8 cellular contexts compared by ENCODE assay signal in genomic region chr9:107340920-107341632, GRCh38. TPM values are rescaled to one million over a fixed set of nuclear protein-coding genes. Genes with fewer than 3 reads are reported as not detected.
DNase-seq lines count a peak whose midpoint lies in the region; ATAC-seq and TF ChIP-seq lines count a peak whose summit lies in the region.

No MANE protein-coding gene starts in this region.

- H3K79me2 ChIP-seq in DND-41 (ENCODE audit: insufficient read depth, low read length) = no peaks in the 10 kb centered on the region

- no peak overlapping the region for H3K9ac ChIP-seq in DND-41 (ENCODE audit: low read depth, low read length)

- H3K27ac ChIP-seq in DND-41 (ENCODE audit: low read length) (no peak overlapping the region), Peyer's patch (peak overlapping the region in 1 of 4 donors; percentile 21), thoracic aorta (no peak overlapping the region)

- H3K27me3 ChIP-seq in DND-41 (ENCODE audit: insufficient read depth, low read length, poor library complexity) (no peaks in the 10 kb centered on the region), Peyer's patch (no peaks in the 10 kb centered on the region), thoracic aorta (replicated peaks; ENCODE audit: insufficient read depth) (no peaks in the 10 kb centered on the region)

- H3K9me3 ChIP-seq in DND-41 (ENCODE audit: insufficient read depth, low read length, severe bottlenecking) (no peaks in the 10 kb centered on the region), Peyer's patch (no peaks in the 10 kb centered on the region), thoracic aorta (no peaks in the 10 kb centered on the region)

- peaks cover 6% of the 10 kb centered on the region for H4K20me1 ChIP-seq in DND-41 (ENCODE audit: insufficient read depth, low read length)

- TF ChIP-seq POLR2A in Peyer's patch (IDR thresholded peaks at IDR 0.05) = no peak

- H3K4me2 ChIP-seq in DND-41 (ENCODE audit: insufficient read depth, low read length) = no peak overlapping the region

- H3K4me3 ChIP-seq in DND-41 (ENCODE audit: low read depth in 1 of 2, low read length in 2 of 2) = no peak overlapping the region
- peak overlapping the region in 2 of 4 donors; percentile 24 to 27 for H3K4me3 ChIP-seq in Peyer's patch
- H3K4me3 ChIP-seq in fibroblast of the aortic adventitia (ENCODE audit: low read depth, low read length) = no peak overlapping the region
- no peak overlapping the region for H3K4me3 ChIP-seq in thoracic aorta

- ATAC-seq in DND-41 (ENCODE audit: insufficient read depth, low read depth) = peak; percentile 80
- ATAC-seq in GM21576 (IDR thresholded peaks at IDR 0.05; ENCODE audit: unreplicated experiment) = peak; percentile 86
- ATAC-seq in thoracic aorta (ENCODE audit: insufficient number of reproducible peaks, low FRiP score, low read depth) = no peak

- no peak overlapping the region for H2AFZ ChIP-seq in DND-41 (ENCODE audit: low read depth, low read length)

- H3K4me1 ChIP-seq in DND-41 (ENCODE audit: insufficient read depth, low read length) (peaks cover 10% of the 10 kb centered on the region; the same call in 1 of the 2 replicates), Peyer's patch (peaks cover 0 to 5% (median 0%) of the 10 kb centered on the region in 4 donors), thoracic aorta (ENCODE audit: control insufficient read depth in 1 of 2, low read depth in 2 of 2) (peaks cover 5 to 12% of the 10 kb centered on the region in 2 donors)

- TF ChIP-seq CTCF in DND-41 (IDR thresholded peaks at IDR 0.05; ENCODE audit: borderline replicate concordance, extremely low read depth, low read length, poor library complexity, severe bottlenecking) (peak; percentile 87), Peyer's patch (IDR thresholded peaks at IDR 0.05) (peak; percentile 59 to 93 (median 88)), fibroblast of the aortic adventitia (IDR thresholded peaks at IDR 0.05; ENCODE audit: insufficient read depth, low read length) (peak; percentile 88), thoracic aorta (IDR thresholded peaks at IDR 0.05) (peak; percentile 73)

- H3K36me3 ChIP-seq in DND-41 (ENCODE audit: insufficient read depth, low read length) (peaks cover 10% of the 10 kb centered on the region), Peyer's patch (no peaks in the 10 kb centered on the region), thoracic aorta (no peaks in the 10 kb centered on the region)

- DNase-seq in DND-41 = peak; percentile 69
- peak; percentile 74 for DNase-seq in HuH-7.5 (ENCODE audit: low spot score)
- peak; percentile 87 to 93 (median 91) for DNase-seq in Peyer's patch
- DNase-seq in activated T-helper 1 cell treated with anti-CD3 and anti-CD28 coated beads, Interleukin-2, amount 50 U/mL, for 16 hours (ENCODE audit: low read depth in 1 of 2, low spot score in 1 of 2) = peak; percentile 68 to 77
- peak; percentile 58 for DNase-seq in fibroblast of the aortic adventitia (ENCODE audit: low read depth)
- peak; percentile 15 for DNase-seq in occipital lobe (lab: John Stamatoyannopoulos, UW)
- peak; percentile 14 for DNase-seq in thoracic aorta (ENCODE audit: low spot score)

RNA-seq across cellular contexts. Expression of gene RAD23B, which starts 58.0 kb away (rescaled TPM):
- total RNA-seq in Peyer's patch = 10 to 100 TPM; 45.7 to 57.4 (median 50.5) TPM
- total RNA-seq in fibroblast of the aortic adventitia (ENCODE audit: low replicate concordance) = 132 and 171 TPM in 2 replicates
- total RNA-seq in occipital lobe = 102 TPM
- 10 to 100 TPM; 33.3 to 57.4 TPM for total RNA-seq in thoracic aorta

Comparison
In these comparisons a context has a peak if more than half of its experiments do, and no peak if none do; other contexts are left out.
1. DNase-seq: peak in every context shown above with its lines; median percentile 91 in Peyer's patch; 74 in HuH-7.5; 72 in activated T-helper 1 cell treated with anti-CD3 and anti-CD28 coated beads, Interleukin-2, amount 50 U/mL, for 16 hours; 69 in DND-41; 58 in fibroblast of the aortic adventitia; 15 in occipital lobe; 14 in thoracic aorta.